In the genomic region with DNA sequence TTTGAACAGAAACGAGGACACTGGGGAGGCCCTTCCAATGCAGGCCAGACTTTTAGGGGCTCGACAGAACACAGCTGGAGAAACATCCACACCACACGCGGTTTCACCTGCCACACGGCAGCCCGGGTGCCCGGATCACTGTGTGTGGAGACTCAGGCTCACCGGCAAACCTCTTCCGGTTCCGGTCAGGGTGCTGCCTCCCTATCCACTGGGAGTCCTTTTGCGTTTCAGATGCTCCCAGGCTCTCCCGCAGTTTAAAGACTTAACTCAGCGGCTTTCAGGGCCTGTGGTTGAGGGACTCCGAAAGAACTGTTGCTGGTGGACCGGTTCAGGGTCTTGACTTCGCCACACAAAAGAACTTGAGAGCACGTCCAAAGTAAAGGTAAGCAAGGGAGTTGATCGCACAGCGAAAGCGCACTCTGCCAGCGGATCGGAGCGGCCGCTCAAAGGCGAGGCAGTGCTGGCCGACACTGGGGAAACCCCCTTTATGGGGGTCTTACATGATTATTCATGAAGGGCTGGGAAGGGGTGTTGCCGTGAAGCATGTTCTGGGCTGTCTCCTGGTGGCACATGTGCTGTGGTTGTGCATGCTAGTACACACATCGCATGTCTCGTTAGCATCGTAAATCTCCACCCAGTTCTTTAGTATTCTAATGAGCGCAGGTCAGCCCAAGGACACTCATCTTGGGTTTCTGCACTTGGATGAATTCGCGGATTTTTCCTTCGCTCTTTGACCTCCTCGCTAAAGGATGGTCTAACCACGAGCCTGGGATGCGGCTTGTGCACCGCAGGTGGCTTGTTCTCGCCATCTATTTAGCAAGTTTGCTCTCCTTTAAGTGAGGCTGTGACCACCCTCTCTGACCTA, we compare ENCODE assay signal across 8 cellular contexts.
DNase-seq lines count a peak whose midpoint lies in the region; ATAC-seq and TF ChIP-seq lines count a peak whose summit lies in the region.

No MANE protein-coding gene starts in this region.

- DNase-seq in AG10803 (ENCODE audit: low read depth) (peak; percentile 26), head of caudate nucleus (peak in 29 of 42 donors; percentile 11 to 73 (median 41))
- peak; percentile 70 for DNase-seq in Jurkat, Clone E6-1 (ENCODE audit: low read depth, low spot score)
- DNase-seq in activated CD8-positive, alpha-beta memory T cell treated with anti-CD3 and anti-CD28 coated beads, Interleukin-2, amount 50 U/mL, for 4 hours = peak; percentile 31
- peak; percentile 15 to 33 (median 19) for DNase-seq in stimulated activated CD4-positive, alpha-beta T cell treated with anti-CD3 and anti-CD28 coated beads, Interleukin-12 subunit alpha, Interleukin-12 subunit beta, amount 100 ng/mL, for 48 hours (ENCODE audit: low read depth in 2 of 3, low spot score in 1 of 3)

- intact Hi-C loops in head of caudate nucleus (cut with DNase I) = no loop called here

- no peak for TF ChIP-seq CTCF in AG10803 (conservative IDR thresholded peaks at IDR 0.05; ENCODE audit: low read length)

- peak overlapping the region; percentile 52 for H3K4me3 ChIP-seq in AG10803 (ENCODE audit: low read length)
- H3K4me3 ChIP-seq in Jurkat, Clone E6-1 (ENCODE audit: low read length) = peak overlapping the region; percentile 67

- ATAC-seq in GM21723 (IDR thresholded peaks at IDR 0.05; ENCODE audit: unreplicated experiment) (no peak), HG03108 (IDR thresholded peaks at IDR 0.05; ENCODE audit: unreplicated experiment) (no peak), GM18520 (IDR thresholded peaks at IDR 0.05; ENCODE audit: unreplicated experiment) (no peak)

Comparison
In these comparisons a context has a peak if more than half of its experiments do, and no peak if none do; other contexts are left out.
1. DNase-seq: peak in every context shown above with its lines; median percentile 70 in Jurkat, Clone E6-1; 41 in head of caudate nucleus; 31 in activated CD8-positive, alpha-beta memory T cell treated with anti-CD3 and anti-CD28 coated beads, Interleukin-2, amount 50 U/mL, for 4 hours; 26 in AG10803; 19 in stimulated activated CD4-positive, alpha-beta T cell treated with anti-CD3 and anti-CD28 coated beads, Interleukin-12 subunit alpha, Interleukin-12 subunit beta, amount 100 ng/mL, for 48 hours.